Comparison of ENCODE assay signal across 2 cellular contexts in the genomic region with DNA sequence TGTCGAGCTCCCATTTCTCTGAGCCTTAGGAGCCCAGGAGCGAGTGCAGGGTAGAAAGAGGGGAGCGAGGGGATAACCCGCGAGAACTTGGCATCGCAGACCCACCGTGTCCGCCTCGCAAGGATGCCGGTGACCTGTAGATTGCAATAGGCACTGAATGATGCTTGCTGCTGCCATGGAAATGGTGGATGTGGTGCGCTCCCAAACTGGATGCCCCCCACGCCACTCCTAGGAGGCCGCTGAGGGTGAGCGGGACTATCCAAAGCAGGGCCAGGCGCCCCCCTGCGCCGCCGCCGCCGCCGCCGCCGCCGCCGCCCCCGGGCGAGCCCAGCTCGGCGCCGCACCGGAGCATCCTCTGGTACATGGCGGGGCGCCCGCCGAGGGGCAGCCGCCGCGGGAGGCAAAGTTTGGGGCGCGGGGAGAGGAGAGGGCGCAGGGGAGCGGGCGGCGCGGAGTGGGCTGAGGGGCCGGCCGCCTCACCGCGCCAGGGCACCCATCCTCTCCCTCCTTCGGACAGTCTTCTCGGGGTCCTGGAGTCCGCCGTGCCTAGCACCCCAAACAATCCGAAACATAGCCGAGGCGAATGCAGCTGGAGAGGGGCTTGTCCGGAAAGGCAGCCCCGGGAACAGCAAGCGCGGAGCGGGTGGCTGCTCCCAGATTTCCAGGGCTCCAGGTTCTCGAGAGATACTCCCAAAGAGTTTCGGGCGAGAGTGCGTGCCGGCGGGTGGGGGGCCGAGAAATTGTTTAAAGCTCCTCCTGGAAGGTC.
TF ChIP-seq lines count a peak whose summit lies in the region.

No MANE protein-coding gene starts in this region.

TF ChIP-seq in SK-N-SH, 30 proteins besides CTCF, POLR2A, EP300 and RAD21 (continued from another document):
- no peak for TF ChIP-seq CHD2 (IDR thresholded peaks at IDR 0.05; ENCODE audit: low read length, partially characterized antibody)
- TF ChIP-seq, protein P1, sequence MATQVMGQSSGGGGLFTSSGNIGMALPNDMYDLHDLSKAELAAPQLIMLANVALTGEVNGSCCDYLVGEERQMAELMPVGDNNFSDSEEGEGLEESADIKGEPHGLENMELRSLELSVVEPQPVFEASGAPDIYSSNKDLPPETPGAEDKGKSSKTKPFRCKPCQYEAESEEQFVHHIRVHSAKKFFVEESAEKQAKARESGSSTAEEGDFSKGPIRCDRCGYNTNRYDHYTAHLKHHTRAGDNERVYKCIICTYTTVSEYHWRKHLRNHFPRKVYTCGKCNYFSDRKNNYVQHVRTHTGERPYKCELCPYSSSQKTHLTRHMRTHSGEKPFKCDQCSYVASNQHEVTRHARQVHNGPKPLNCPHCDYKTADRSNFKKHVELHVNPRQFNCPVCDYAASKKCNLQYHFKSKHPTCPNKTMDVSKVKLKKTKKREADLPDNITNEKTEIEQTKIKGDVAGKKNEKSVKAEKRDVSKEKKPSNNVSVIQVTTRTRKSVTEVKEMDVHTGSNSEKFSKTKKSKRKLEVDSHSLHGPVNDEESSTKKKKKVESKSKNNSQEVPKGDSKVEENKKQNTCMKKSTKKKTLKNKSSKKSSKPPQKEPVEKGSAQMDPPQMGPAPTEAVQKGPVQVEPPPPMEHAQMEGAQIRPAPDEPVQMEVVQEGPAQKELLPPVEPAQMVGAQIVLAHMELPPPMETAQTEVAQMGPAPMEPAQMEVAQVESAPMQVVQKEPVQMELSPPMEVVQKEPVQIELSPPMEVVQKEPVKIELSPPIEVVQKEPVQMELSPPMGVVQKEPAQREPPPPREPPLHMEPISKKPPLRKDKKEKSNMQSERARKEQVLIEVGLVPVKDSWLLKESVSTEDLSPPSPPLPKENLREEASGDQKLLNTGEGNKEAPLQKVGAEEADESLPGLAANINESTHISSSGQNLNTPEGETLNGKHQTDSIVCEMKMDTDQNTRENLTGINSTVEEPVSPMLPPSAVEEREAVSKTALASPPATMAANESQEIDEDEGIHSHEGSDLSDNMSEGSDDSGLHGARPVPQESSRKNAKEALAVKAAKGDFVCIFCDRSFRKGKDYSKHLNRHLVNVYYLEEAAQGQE (IDR thresholded peaks at IDR 0.05; ENCODE audit: low read depth, low read length) = no peak
- TF ChIP-seq SMC3 (IDR thresholded peaks at IDR 0.05; ENCODE audit: low read depth, low read length) = no peak
- TF ChIP-seq RXRA (IDR thresholded peaks at IDR 0.05; ENCODE audit: borderline replicate concordance, low read depth) = no peak
- TF ChIP-seq TEAD4 (IDR thresholded peaks at IDR 0.05; ENCODE audit: borderline replicate concordance, insufficient read depth) = no peak
- no peak for TF ChIP-seq MEF2A (IDR thresholded peaks at IDR 0.05; ENCODE audit: borderline replicate concordance, low read depth)
- TF ChIP-seq, protein P2, sequence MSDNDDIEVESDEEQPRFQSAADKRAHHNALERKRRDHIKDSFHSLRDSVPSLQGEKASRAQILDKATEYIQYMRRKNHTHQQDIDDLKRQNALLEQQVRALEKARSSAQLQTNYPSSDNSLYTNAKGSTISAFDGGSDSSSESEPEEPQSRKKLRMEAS (IDR thresholded peaks at IDR 0.05; ENCODE audit: low read depth) = no peak
- TF ChIP-seq TAF1 (IDR thresholded peaks at IDR 0.05; ENCODE audit: borderline replicate concordance, low read depth, low read length) = no peak
- TF ChIP-seq FOSL2 (IDR thresholded peaks at IDR 0.05; ENCODE audit: borderline replicate concordance, low read depth) = no peak
- no peak for TF ChIP-seq EZH2phosphoT487 (IDR thresholded peaks at IDR 0.05; ENCODE audit: borderline replicate concordance, low read depth)
- no peak for TF ChIP-seq ELF1 (IDR thresholded peaks at IDR 0.05)

TF ChIP-seq in SK-N-SH treated with all-trans-retinoic acid at 6 μM for 48 hours, 23 proteins besides CTCF, POLR2A, EP300 and RAD21 (continued from another document):
- TF ChIP-seq, protein P3, sequence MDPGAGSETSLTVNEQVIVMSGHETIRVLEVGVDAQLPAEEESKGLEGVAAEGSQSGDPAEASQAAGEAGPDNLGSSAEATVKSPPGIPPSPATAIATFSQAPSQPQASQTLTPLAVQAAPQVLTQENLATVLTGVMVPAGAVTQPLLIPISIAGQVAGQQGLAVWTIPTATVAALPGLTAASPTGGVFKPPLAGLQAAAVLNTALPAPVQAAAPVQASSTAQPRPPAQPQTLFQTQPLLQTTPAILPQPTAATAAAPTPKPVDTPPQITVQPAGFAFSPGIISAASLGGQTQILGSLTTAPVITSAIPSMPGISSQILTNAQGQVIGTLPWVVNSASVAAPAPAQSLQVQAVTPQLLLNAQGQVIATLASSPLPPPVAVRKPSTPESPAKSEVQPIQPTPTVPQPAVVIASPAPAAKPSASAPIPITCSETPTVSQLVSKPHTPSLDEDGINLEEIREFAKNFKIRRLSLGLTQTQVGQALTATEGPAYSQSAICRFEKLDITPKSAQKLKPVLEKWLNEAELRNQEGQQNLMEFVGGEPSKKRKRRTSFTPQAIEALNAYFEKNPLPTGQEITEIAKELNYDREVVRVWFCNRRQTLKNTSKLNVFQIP (CRISPR knock-in tag; IDR thresholded peaks at IDR 0.05; ENCODE audit: borderline replicate concordance, low read depth) = no peak
- TF ChIP-seq, protein P4, sequence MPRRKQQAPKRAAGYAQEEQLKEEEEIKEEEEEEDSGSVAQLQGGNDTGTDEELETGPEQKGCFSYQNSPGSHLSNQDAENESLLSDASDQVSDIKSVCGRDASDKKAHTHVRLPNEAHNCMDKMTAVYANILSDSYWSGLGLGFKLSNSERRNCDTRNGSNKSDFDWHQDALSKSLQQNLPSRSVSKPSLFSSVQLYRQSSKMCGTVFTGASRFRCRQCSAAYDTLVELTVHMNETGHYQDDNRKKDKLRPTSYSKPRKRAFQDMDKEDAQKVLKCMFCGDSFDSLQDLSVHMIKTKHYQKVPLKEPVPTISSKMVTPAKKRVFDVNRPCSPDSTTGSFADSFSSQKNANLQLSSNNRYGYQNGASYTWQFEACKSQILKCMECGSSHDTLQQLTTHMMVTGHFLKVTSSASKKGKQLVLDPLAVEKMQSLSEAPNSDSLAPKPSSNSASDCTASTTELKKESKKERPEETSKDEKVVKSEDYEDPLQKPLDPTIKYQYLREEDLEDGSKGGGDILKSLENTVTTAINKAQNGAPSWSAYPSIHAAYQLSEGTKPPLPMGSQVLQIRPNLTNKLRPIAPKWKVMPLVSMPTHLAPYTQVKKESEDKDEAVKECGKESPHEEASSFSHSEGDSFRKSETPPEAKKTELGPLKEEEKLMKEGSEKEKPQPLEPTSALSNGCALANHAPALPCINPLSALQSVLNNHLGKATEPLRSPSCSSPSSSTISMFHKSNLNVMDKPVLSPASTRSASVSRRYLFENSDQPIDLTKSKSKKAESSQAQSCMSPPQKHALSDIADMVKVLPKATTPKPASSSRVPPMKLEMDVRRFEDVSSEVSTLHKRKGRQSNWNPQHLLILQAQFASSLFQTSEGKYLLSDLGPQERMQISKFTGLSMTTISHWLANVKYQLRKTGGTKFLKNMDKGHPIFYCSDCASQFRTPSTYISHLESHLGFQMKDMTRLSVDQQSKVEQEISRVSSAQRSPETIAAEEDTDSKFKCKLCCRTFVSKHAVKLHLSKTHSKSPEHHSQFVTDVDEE (CRISPR knock-in tag; IDR thresholded peaks at IDR 0.05) = no peak
- TF ChIP-seq ZNF70 (CRISPR knock-in tag; IDR thresholded peaks at IDR 0.05) (no peak), ZNF565 (CRISPR knock-in tag; conservative IDR thresholded peaks at IDR 0.05; ENCODE audit: low read depth) (no peak), ZFP30 (CRISPR knock-in tag; IDR thresholded peaks at IDR 0.05) (no peak), SNAI2 (CRISPR knock-in tag; IDR thresholded peaks at IDR 0.05) (no peak), ESRRG (CRISPR knock-in tag; IDR thresholded peaks at IDR 0.05) (no peak), ZFP3 (CRISPR knock-in tag; IDR thresholded peaks at IDR 0.05) (no peak), ZNF8 (CRISPR knock-in tag; IDR thresholded peaks at IDR 0.05) (no peak), TCF4 (CRISPR knock-in tag; IDR thresholded peaks at IDR 0.05; ENCODE audit: borderline replicate concordance) (no peak), ARNTL (CRISPR knock-in tag; IDR thresholded peaks at IDR 0.05; ENCODE audit: borderline replicate concordance, low read depth) (no peak), ISL1 (CRISPR knock-in tag; IDR thresholded peaks at IDR 0.05) (no peak)
- TF ChIP-seq, protein P5, sequence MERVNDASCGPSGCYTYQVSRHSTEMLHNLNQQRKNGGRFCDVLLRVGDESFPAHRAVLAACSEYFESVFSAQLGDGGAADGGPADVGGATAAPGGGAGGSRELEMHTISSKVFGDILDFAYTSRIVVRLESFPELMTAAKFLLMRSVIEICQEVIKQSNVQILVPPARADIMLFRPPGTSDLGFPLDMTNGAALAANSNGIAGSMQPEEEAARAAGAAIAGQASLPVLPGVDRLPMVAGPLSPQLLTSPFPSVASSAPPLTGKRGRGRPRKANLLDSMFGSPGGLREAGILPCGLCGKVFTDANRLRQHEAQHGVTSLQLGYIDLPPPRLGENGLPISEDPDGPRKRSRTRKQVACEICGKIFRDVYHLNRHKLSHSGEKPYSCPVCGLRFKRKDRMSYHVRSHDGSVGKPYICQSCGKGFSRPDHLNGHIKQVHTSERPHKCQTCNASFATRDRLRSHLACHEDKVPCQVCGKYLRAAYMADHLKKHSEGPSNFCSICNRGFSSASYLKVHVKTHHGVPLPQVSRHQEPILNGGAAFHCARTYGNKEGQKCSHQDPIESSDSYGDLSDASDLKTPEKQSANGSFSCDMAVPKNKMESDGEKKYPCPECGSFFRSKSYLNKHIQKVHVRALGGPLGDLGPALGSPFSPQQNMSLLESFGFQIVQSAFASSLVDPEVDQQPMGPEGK (CRISPR knock-in tag; IDR thresholded peaks at IDR 0.05; ENCODE audit: borderline replicate concordance) = no peak
- TF ChIP-seq, protein P6, sequence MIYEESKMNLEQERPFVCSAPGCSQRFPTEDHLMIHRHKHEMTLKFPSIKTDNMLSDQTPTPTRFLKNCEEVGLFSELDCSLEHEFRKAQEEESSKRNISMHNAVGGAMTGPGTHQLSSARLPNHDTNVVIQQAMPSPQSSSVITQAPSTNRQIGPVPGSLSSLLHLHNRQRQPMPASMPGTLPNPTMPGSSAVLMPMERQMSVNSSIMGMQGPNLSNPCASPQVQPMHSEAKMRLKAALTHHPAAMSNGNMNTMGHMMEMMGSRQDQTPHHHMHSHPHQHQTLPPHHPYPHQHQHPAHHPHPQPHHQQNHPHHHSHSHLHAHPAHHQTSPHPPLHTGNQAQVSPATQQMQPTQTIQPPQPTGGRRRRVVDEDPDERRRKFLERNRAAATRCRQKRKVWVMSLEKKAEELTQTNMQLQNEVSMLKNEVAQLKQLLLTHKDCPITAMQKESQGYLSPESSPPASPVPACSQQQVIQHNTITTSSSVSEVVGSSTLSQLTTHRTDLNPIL (CRISPR knock-in tag; IDR thresholded peaks at IDR 0.05; ENCODE audit: low read depth) = no peak
- TF ChIP-seq, protein P7, sequence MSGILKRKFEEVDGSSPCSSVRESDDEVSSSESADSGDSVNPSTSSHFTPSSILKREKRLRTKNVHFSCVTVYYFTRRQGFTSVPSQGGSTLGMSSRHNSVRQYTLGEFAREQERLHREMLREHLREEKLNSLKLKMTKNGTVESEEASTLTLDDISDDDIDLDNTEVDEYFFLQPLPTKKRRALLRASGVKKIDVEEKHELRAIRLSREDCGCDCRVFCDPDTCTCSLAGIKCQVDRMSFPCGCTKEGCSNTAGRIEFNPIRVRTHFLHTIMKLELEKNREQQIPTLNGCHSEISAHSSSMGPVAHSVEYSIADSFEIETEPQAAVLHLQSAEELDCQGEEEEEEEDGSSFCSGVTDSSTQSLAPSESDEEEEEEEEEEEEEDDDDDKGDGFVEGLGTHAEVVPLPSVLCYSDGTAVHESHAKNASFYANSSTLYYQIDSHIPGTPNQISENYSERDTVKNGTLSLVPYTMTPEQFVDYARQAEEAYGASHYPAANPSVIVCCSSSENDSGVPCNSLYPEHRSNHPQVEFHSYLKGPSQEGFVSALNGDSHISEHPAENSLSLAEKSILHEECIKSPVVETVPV (CRISPR knock-in tag; IDR thresholded peaks at IDR 0.05) = no peak
